Comparison of ENCODE assay signal across 18 cellular contexts in genomic region chr6:72712921-72713320, GRCh38.
DNase-seq lines count a peak whose midpoint lies in the region; ATAC-seq and TF ChIP-seq lines count a peak whose summit lies in the region.
"Had no signal": no experiment of that assay in that cellular context is flagged by ENCODE, and none has a peak within 500 bp of the region (broad histone marks: within the 10 kb centered on the region; RNA-seq: fewer than 3 reads in every experiment).

No MANE protein-coding gene starts in this region.

- H3K36me3 Mint-ChIP-seq in activated CD4-positive, alpha-beta memory T cell treated with anti-CD3 and anti-CD28 coated beads for 36 hours, result peaks cover 6% of the 10 kb centered on the region

- no peak overlapping the region for H3K23ac ChIP-seq in IMR-90 (ENCODE audit: low read depth, low read length)

- no peak overlapping the region for H4K8ac ChIP-seq in IMR-90 (ENCODE audit: low read depth in 2 of 2, low read length in 2 of 2)

- CTCF ChIA-PET in IMR-90 (lab: Yijun Ruan, JAX), result no interaction called here
- CTCF ChIA-PET in activated CD4-positive, alpha-beta memory T cell treated with anti-CD3 and anti-CD28 coated beads for 36 hours (lab: Charles Lee), result no interaction called here

- H2BK120ac ChIP-seq in IMR-90 (ENCODE audit: low read depth, low read length), result no peak overlapping the region

- TF ChIP-seq CTCF in AG09319 (IDR thresholded peaks at IDR 0.05; ENCODE audit: low read depth, low read length), result no peak
- TF ChIP-seq CTCF in IMR-90 (conservative IDR thresholded peaks at IDR 0.05; ENCODE audit: low read depth, low read length), result no peak
- no peak for TF ChIP-seq CTCF in astrocyte of the spinal cord (IDR thresholded peaks at IDR 0.05; ENCODE audit: low read depth, low read length)

- H3K27ac Mint-ChIP-seq in activated CD4-positive, alpha-beta memory T cell treated with anti-CD3 and anti-CD28 coated beads for 36 hours, result no peak overlapping the region
- H3K27ac Mint-ChIP-seq: CD8-positive, alpha-beta memory T cell; HFFc6 had no signal

- H3K36me3 ChIP-seq in IMR-90 (ENCODE audit: control insufficient read depth, insufficient read depth, low read length), result no peaks in the 10 kb centered on the region

- dilution Hi-C loops in IMR-90 (cut with HindIII; ENCODE audit: low sequenced_read_pairs, unreplicated experiment), result no loop called here

- intact Hi-C loops in IMR-90 (cut with micrococcal nuclease), result no loop called here
- intact Hi-C loops in activated CD4-positive, alpha-beta memory T cell treated with anti-CD3 and anti-CD28 coated beads for 36 hours (cut with micrococcal nuclease), result no loop called here

- H2AFZ ChIP-seq in IMR-90 (replicated peaks; ENCODE audit: low read length, poor library complexity), result no peak overlapping the region
- H2AFZ ChIP-seq: PC-9 had no signal

- H3K4me1 ChIP-seq in IMR-90 (ENCODE audit: control insufficient read depth, insufficient read depth, low read length), result no peaks in the 10 kb centered on the region
- H3K4me1 ChIP-seq: A549; BLaER1 treated with 17β-estradiol and CSF1 and Interleukin-3, amounts not matched to agents 10 nM and 100 nM had no signal

- H4K5ac ChIP-seq in IMR-90 (ENCODE audit: low read depth, low read length), result no peak overlapping the region

- no peak overlapping the region for H3K4ac ChIP-seq in IMR-90 (ENCODE audit: low read depth, low read length)

- ATAC-seq in IMR-90 (ENCODE audit: low read depth) (peak; percentile 32; the same call in 1 of the 2 replicates), HG03025 (IDR thresholded peaks at IDR 0.05; ENCODE audit: low FRiP score, unreplicated experiment) (no peak)
- ATAC-seq: A549 had no signal

- H3K27ac ChIP-seq in IMR-90 (ENCODE audit: insufficient read depth, low read length), result no peak overlapping the region
- H3K27ac ChIP-seq: A549; BLaER1 treated with 17β-estradiol and CSF1 and Interleukin-3, amounts not matched to agents 10 nM and 100 nM; PC-9 had no signal

- no peak overlapping the region for H3K4me3 Mint-ChIP-seq in activated CD4-positive, alpha-beta memory T cell treated with anti-CD3 and anti-CD28 coated beads for 36 hours
- H3K4me3 Mint-ChIP-seq: CD8-positive, alpha-beta memory T cell; HFFc6 had no signal

- H2BK15ac ChIP-seq in IMR-90 (ENCODE audit: low read depth, low read length), result no peak overlapping the region

- DNase-seq in AG09319 (ENCODE audit: extremely low read depth, low read depth), result peak; percentile 10
- peak; percentile 21 for DNase-seq in IMR-90
- peak; percentile 57 for DNase-seq in astrocyte of the spinal cord (ENCODE audit: low read depth, low spot score)
- peak; percentile 28 for DNase-seq in myocyte (ENCODE audit: low read depth)
- DNase-seq in activated CD4-positive, alpha-beta memory T cell treated with anti-CD3 and anti-CD28 coated beads for 36 hours, result no peak
- DNase-seq in cerebellar nuclear complex (lab: John Stamatoyannopoulos, UW), result no peak
- DNase-seq: CD8-positive, alpha-beta memory T cell; DMS79; HFFc6; Kasumi-1; NCI-H1092 treated with DMSO at 0.1 percent for 48 hours; NCI-H2081 treated with DMSO at 0.1 percent for 48 hours; NCI-H2227 treated with DMSO at 0.1 percent for 48 hours; NCI-H524 treated with DMSO at 0.1 percent for 48 hours; PC-9 had no signal

- H2AK9ac ChIP-seq in IMR-90 (replicated peaks; ENCODE audit: low read depth, low read length, poor library complexity), result no peak overlapping the region

- no peaks in the 10 kb centered on the region for H3K4me1 Mint-ChIP-seq in activated CD4-positive, alpha-beta memory T cell treated with anti-CD3 and anti-CD28 coated beads for 36 hours (ENCODE audit: low read depth)
- H3K4me1 Mint-ChIP-seq: CD8-positive, alpha-beta memory T cell had no signal

- no peak for TF ChIP-seq RAD21 in IMR-90 (IDR thresholded peaks at IDR 0.05; ENCODE audit: low read length)

- no peak overlapping the region for H3K18ac ChIP-seq in IMR-90 (ENCODE audit: low read depth, low read length)

- H3K9me3 ChIP-seq in IMR-90 (ENCODE audit: control insufficient read depth, insufficient read depth, low read length), result no peaks in the 10 kb centered on the region; the same call in 1 of the 2 replicates
- H3K9me3 ChIP-seq: A549 had no signal

- no peak for TF ChIP-seq POLR2A in IMR-90 (IDR thresholded peaks at IDR 0.05; ENCODE audit: low read depth, low read length)

- no peaks in the 10 kb centered on the region for H4K20me1 ChIP-seq in IMR-90 (ENCODE audit: insufficient read depth, low read length)

- H3K79me1 ChIP-seq in IMR-90 (ENCODE audit: low read depth in 1 of 2, low read length in 2 of 2), result no peaks in the 10 kb centered on the region

- H3K9ac ChIP-seq in IMR-90 (ENCODE audit: low read depth, low read length), result no peak overlapping the region
- H3K9ac ChIP-seq: BLaER1 treated with 17β-estradiol and CSF1 and Interleukin-3, amounts not matched to agents 10 nM and 100 nM had no signal

- H3K4me2 ChIP-seq in IMR-90 (ENCODE audit: low read depth, low read length), result no peak overlapping the region
- H3K4me2 ChIP-seq: A549; BLaER1 treated with 17β-estradiol and CSF1 and Interleukin-3, amounts not matched to agents 10 nM and 100 nM; PC-9 had no signal

- H3K27me3 Mint-ChIP-seq in activated CD4-positive, alpha-beta memory T cell treated with anti-CD3 and anti-CD28 coated beads for 36 hours, result no peaks in the 10 kb centered on the region

- peaks cover 9% of the 10 kb centered on the region for H3K9me3 Mint-ChIP-seq in activated CD4-positive, alpha-beta memory T cell treated with anti-CD3 and anti-CD28 coated beads for 36 hours
- H3K9me3 Mint-ChIP-seq: HFFc6 had no signal

- no TSS peak for BruUV-seq in IMR-90 (replicated peaks; lab: Mats Ljungman, UMichigan)

- H3K56ac ChIP-seq in IMR-90 (ENCODE audit: extremely low read depth, insufficient read depth, low read length), result no peak overlapping the region

- no peak overlapping the region for H2BK5ac ChIP-seq in IMR-90 (ENCODE audit: low read depth, low read length, poor library complexity, severe bottlenecking)

- POLR2A ChIA-PET in IMR-90 (lab: Charles Lee; ENCODE audit: unreplicated experiment), result no interaction called here
- POLR2A ChIA-PET in activated CD4-positive, alpha-beta memory T cell treated with anti-CD3 and anti-CD28 coated beads for 36 hours (lab: Charles Lee), result no interaction called here

- no peak overlapping the region for H2AK5ac ChIP-seq in IMR-90 (ENCODE audit: low read depth, low read length)

- H3K14ac ChIP-seq in IMR-90 (replicated peaks; ENCODE audit: low read depth, low read length), result no peak overlapping the region

- H3K4me3 ChIP-seq in IMR-90 (ENCODE audit: insufficient read depth, low read depth, low read length), result no peak overlapping the region
- no peak overlapping the region for H3K4me3 ChIP-seq in astrocyte of the spinal cord (ENCODE audit: low read depth, low read length)
- H3K4me3 ChIP-seq: A549; BLaER1 treated with 17β-estradiol and CSF1 and Interleukin-3, amounts not matched to agents 10 nM and 100 nM; PC-9 had no signal

- 70% methylated on average over 4 of the region's 7 CpGs; no CpG with 5 or more reads in 1 of the 2 experiments for WGBS in IMR-90 (ENCODE audit: extremely low coverage in 2 of 2, insufficient read length in 1 of 2), 2 experiments

- in situ Hi-C loops in IMR-90 (cut with MboI; ENCODE audit: low sequenced_read_pairs), result no loop called here
- in situ Hi-C loops in astrocyte of the spinal cord (cut with HindIII; ENCODE audit: low sequenced_read_pairs), result no loop called here

- no peak overlapping the region for H4K91ac ChIP-seq in IMR-90 (ENCODE audit: insufficient read depth, low read depth, low read length)

- H3K9me1 ChIP-seq in IMR-90 (ENCODE audit: insufficient read depth, low read length), result no peaks in the 10 kb centered on the region

- no peaks in the 10 kb centered on the region for H3K27me3 ChIP-seq in IMR-90 (ENCODE audit: control insufficient read depth, insufficient read depth, low read length)
- H3K27me3 ChIP-seq: BLaER1 treated with 17β-estradiol and CSF1 and Interleukin-3, amounts not matched to agents 10 nM and 100 nM had no signal

- H2BK20ac ChIP-seq in IMR-90 (ENCODE audit: low read depth, low read length), result no peak overlapping the region

TF ChIP-seq in IMR-90, 13 proteins besides CTCF, POLR2A, EP300 and RAD21:
- no peak for TF ChIP-seq MXI1 (IDR thresholded peaks at IDR 0.05; ENCODE audit: borderline replicate concordance, low read depth, low read length)
- TF ChIP-seq FOS (IDR thresholded peaks at IDR 0.05; ENCODE audit: low read depth, low read length), result no peak
- TF ChIP-seq MAFK (IDR thresholded peaks at IDR 0.05; ENCODE audit: low read depth, low read length), result no peak
- TF ChIP-seq, protein P1, sequence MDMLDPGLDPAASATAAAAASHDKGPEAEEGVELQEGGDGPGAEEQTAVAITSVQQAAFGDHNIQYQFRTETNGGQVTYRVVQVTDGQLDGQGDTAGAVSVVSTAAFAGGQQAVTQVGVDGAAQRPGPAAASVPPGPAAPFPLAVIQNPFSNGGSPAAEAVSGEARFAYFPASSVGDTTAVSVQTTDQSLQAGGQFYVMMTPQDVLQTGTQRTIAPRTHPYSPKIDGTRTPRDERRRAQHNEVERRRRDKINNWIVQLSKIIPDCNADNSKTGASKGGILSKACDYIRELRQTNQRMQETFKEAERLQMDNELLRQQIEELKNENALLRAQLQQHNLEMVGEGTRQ (IDR thresholded peaks at IDR 0.05; ENCODE audit: low read depth, low read length), result no peak
- TF ChIP-seq CEBPB (IDR thresholded peaks at IDR 0.05; ENCODE audit: low read depth, low read length), result no peak

Comparison
In these comparisons a context has a peak if more than half of its experiments do, and no peak if none do; other contexts are left out.
1. DNase-seq: peak in AG09319 (single experiment), IMR-90 (single experiment), astrocyte of the spinal cord (single experiment) and myocyte (single experiment); none in activated CD4-positive, alpha-beta memory T cell treated with anti-CD3 and anti-CD28 coated beads for 36 hours (single experiment) and cerebellar nuclear complex (0 of 2).